In the genomic region with DNA sequence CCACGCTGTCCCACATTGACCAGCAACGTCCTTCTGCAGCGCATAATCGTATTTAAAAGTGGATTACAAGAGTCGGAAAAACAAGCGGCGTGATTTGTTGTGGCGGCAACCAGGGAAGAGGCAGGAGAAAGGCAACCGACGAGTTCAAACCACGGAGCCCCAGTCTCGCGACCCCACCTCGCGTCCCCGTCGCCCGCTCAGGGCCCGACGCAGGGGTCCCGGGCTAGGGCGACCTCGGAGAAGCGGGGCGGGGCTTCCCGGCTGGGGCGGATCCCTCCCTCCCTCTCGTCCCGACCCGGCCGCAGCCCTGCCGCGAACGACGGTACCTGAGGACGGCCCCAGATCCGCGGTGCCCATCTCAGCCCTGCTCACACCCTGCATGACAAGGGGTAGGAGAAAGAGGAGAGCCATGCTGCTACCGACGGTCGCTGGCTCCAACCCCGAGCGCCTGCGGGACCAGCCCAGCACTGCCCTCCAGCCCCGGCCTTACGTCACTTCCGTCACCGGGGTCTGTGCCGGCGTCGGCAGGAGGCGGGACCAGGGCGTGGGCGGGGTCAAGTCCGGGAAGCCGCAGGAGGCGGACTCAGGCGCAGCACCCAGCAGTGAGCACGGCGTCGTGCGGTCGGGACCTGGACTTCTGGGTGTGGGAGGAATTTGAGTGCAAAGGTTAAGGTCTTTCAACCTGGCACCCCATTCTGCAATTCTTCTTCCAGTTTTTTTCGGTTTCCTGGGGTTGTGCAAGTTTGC, we compare ENCODE assay signal across 8 cellular contexts. TPM values are rescaled to one million over a fixed set of nuclear protein-coding genes. Genes with fewer than 3 reads are reported as not detected.
DNase-seq lines count a peak whose midpoint lies in the region; ATAC-seq and TF ChIP-seq lines count a peak whose summit lies in the region.

IFNGR1 (minus strand) TSS at position 469 of the 747 bp plus-strand sequence; CDS start at position 411, 58 bp downstream.

- H3K4me3 Mint-ChIP-seq in activated T-cell treated with anti-CD3 and anti-CD28 coated beads, Interleukin-2, amount 50 U/mL, for 4 hours, result peak within 1 kb of the TSS; percentile 100

- DNase-seq in DMS53 treated with DMSO at 0.1 percent for 48 hours (lab: John Stamatoyannopoulos, UW; ENCODE audit: unreplicated experiment), result peak; percentile 42
- DNase-seq in Peyer's patch, result peak; percentile 98 to 99 (median 99)
- DNase-seq in activated T-cell treated with anti-CD3 and anti-CD28 coated beads, Interleukin-2, amount 50 U/mL, for 4 hours, result peak; percentile 96
- DNase-seq in epithelial cell of proximal tubule (ENCODE audit: low read depth), result no peak
- DNase-seq in mucosa of gallbladder (ENCODE audit: low spot score), result peak; percentile 97
- peak; percentile 88 to 92 for DNase-seq in stimulated activated CD8-positive, alpha-beta memory T cell treated with anti-CD3 and anti-CD28 coated beads, Interleukin-4, amount 100 ng/mL, for 4 hours (ENCODE audit: low read depth in 2 of 2, low spot score in 1 of 2)

- no peaks in the 10 kb centered on the region for H3K9me3 Mint-ChIP-seq in activated T-cell treated with anti-CD3 and anti-CD28 coated beads, Interleukin-2, amount 50 U/mL, for 4 hours

- peak; percentile 97 to 99 for TF ChIP-seq POLR2A in Peyer's patch (IDR thresholded peaks at IDR 0.05)

- H3K27me3 ChIP-seq in Peyer's patch, result no peaks in the 10 kb centered on the region

- no peaks in the 10 kb centered on the region for H3K36me3 ChIP-seq in KOPT-K1 (ENCODE audit: insufficient read depth, low read length)
- no peaks in the 10 kb centered on the region for H3K36me3 ChIP-seq in Peyer's patch

- no peak for TF ChIP-seq CTCF in Peyer's patch (IDR thresholded peaks at IDR 0.05)
- no peak for TF ChIP-seq CTCF in epithelial cell of proximal tubule (conservative IDR thresholded peaks at IDR 0.05; ENCODE audit: low read depth, low read length)

- peaks cover 1% of the 10 kb centered on the region for H3K9me3 ChIP-seq in KOPT-K1 (ENCODE audit: insufficient read depth, low read length, poor library complexity, severe bottlenecking)
- no peaks in the 10 kb centered on the region for H3K9me3 ChIP-seq in Peyer's patch

- H3K27me3 Mint-ChIP-seq in activated T-cell treated with anti-CD3 and anti-CD28 coated beads, Interleukin-2, amount 50 U/mL, for 4 hours (ENCODE audit: low read depth), result no peaks in the 10 kb centered on the region

- H3K4me3 ChIP-seq in Peyer's patch, result peak within 1 kb of the TSS; percentile 68 to 93 (median 84)
- peak within 1 kb of the TSS; percentile 67 for H3K4me3 ChIP-seq in epithelial cell of proximal tubule (ENCODE audit: low read depth, low read length)

- H3K4me1 Mint-ChIP-seq in activated T-cell treated with anti-CD3 and anti-CD28 coated beads, Interleukin-2, amount 50 U/mL, for 4 hours (ENCODE audit: low read depth), result peaks cover 62% of the 10 kb centered on the region

- peaks cover 2% of the 10 kb centered on the region for H3K36me3 Mint-ChIP-seq in activated T-cell treated with anti-CD3 and anti-CD28 coated beads, Interleukin-2, amount 50 U/mL, for 4 hours (ENCODE audit: insufficient read depth)

- peak within 1 kb of the TSS; percentile 84 for H3K27ac ChIP-seq in KOPT-K1 (ENCODE audit: low read depth, low read length, poor library complexity, severe bottlenecking)
- H3K27ac ChIP-seq in Peyer's patch, result peak within 1 kb of the TSS; percentile 98 to 99 (median 99)

- peak; percentile 89 for ATAC-seq in GM21737 (IDR thresholded peaks at IDR 0.05; ENCODE audit: unreplicated experiment)
- peak; percentile 89 to 93 for ATAC-seq in activated T-cell treated with anti-CD3 and anti-CD28 coated beads, Interleukin-2, amount 50 U/mL, for 4 hours

- peaks cover 0 to 45% (median 14%) of the 10 kb centered on the region in 4 donors for H3K4me1 ChIP-seq in Peyer's patch

RNA-seq across cellular contexts. Expression of gene IFNGR1, which starts in this region (rescaled TPM):
- 100 to 1,000 TPM in 1 of 4 donors, 10 to 100 TPM in 3; 44.6 to 136 (median 75.6) TPM for total RNA-seq in Peyer's patch
- 10 to 100 TPM in 2 of 3 donors, 1 to 10 TPM in 1; 8.9 to 12.0 (median 11.9) TPM for total RNA-seq in activated T-cell treated with anti-CD3 and anti-CD28 coated beads, Interleukin-2, amount 50 U/mL, for 4 hours
- 27.2 and 31.5 TPM in 2 replicates for total RNA-seq in epithelial cell of proximal tubule
- 77.9 TPM for total RNA-seq in mucosa of gallbladder
